23 cellular contexts compared by ENCODE assay signal in genomic region chr9:21580636-21581353, GRCh38.
DNase-seq lines count a peak whose midpoint lies in the region; ATAC-seq and TF ChIP-seq lines count a peak whose summit lies in the region.
"Had no signal": no experiment of that assay in that cellular context is flagged by ENCODE, and none has a peak within 500 bp of the region (broad histone marks: within the 10 kb centered on the region; RNA-seq: fewer than 3 reads in every experiment).

No MANE protein-coding gene starts in this region.

- peaks cover 52% of the 10 kb centered on the region for H3K4me1 ChIP-seq in SJSA1 (replicated peaks)
- H3K4me1 ChIP-seq: upper lobe of right lung had no signal

- intact Hi-C loops in Right ventricle myocardium superior (cut with DNase I): no loop called here

- no peak for TF ChIP-seq CTCF in fibroblast of villous mesenchyme (IDR thresholded peaks at IDR 0.05; ENCODE audit: insufficient read depth, low read depth, low read length)
- no peak for TF ChIP-seq CTCF in type B pancreatic cell (conservative IDR thresholded peaks at IDR 0.05)

- no peaks in the 10 kb centered on the region for H3K9me3 Mint-ChIP-seq in activated naive CD8-positive, alpha-beta T cell (ENCODE audit: low read depth)
- H3K9me3 Mint-ChIP-seq in activated naive CD8-positive, alpha-beta T cell treated with anti-CD3 and anti-CD28 coated beads for 36 hours: no peaks in the 10 kb centered on the region
- no peaks in the 10 kb centered on the region for H3K9me3 Mint-ChIP-seq in type B pancreatic cell
- no peaks in the 10 kb centered on the region for H3K9me3 Mint-ChIP-seq in stimulated activated naive B cell treated with anti-CD40 and anti-IgM and Interleukin-4, amounts not matched to agents 10 μg/mL and 1 μg/mL and 100 μg/mL, for 72 hours
- H3K9me3 Mint-ChIP-seq: activated B cell treated with CpG ODN at 0.5 μM for 24 hours had no signal

- H3K36me3 ChIP-seq in SJSA1: no peaks in the 10 kb centered on the region
- H3K36me3 ChIP-seq: BLaER1, Peyer's patch, upper lobe of right lung had no signal

- H3K4me3 Mint-ChIP-seq in activated naive CD8-positive, alpha-beta T cell: no peak overlapping the region
- H3K4me3 Mint-ChIP-seq in activated naive CD8-positive, alpha-beta T cell treated with anti-CD3 and anti-CD28 coated beads for 36 hours: no peak overlapping the region
- H3K4me3 Mint-ChIP-seq in type B pancreatic cell: no peak overlapping the region
- H3K4me3 Mint-ChIP-seq in stimulated activated naive B cell treated with anti-CD40 and anti-IgM and Interleukin-4, amounts not matched to agents 10 μg/mL and 1 μg/mL and 100 μg/mL, for 72 hours: no peak overlapping the region
- H3K4me3 Mint-ChIP-seq: activated B cell treated with CpG ODN at 0.5 μM for 24 hours had no signal

- peaks cover 2% of the 10 kb centered on the region for H3K36me3 Mint-ChIP-seq in activated naive CD8-positive, alpha-beta T cell
- no peaks in the 10 kb centered on the region for H3K36me3 Mint-ChIP-seq in activated naive CD8-positive, alpha-beta T cell treated with anti-CD3 and anti-CD28 coated beads for 36 hours
- H3K36me3 Mint-ChIP-seq in type B pancreatic cell: no peaks in the 10 kb centered on the region
- H3K36me3 Mint-ChIP-seq in stimulated activated naive B cell treated with anti-CD40 and anti-IgM and Interleukin-4, amounts not matched to agents 10 μg/mL and 1 μg/mL and 100 μg/mL, for 72 hours: no peaks in the 10 kb centered on the region

- no peaks in the 10 kb centered on the region for H3K27me3 Mint-ChIP-seq in activated naive CD8-positive, alpha-beta T cell
- no peaks in the 10 kb centered on the region for H3K27me3 Mint-ChIP-seq in activated naive CD8-positive, alpha-beta T cell treated with anti-CD3 and anti-CD28 coated beads for 36 hours
- H3K27me3 Mint-ChIP-seq in type B pancreatic cell: no peaks in the 10 kb centered on the region
- peaks cover 3 to 4% of the 10 kb centered on the region in 2 donors for H3K27me3 Mint-ChIP-seq in stimulated activated naive B cell treated with anti-CD40 and anti-IgM and Interleukin-4, amounts not matched to agents 10 μg/mL and 1 μg/mL and 100 μg/mL, for 72 hours

- H3K27me3 ChIP-seq in SJSA1 (replicated peaks): no peaks in the 10 kb centered on the region
- H3K27me3 ChIP-seq: BLaER1, Peyer's patch had no signal

- peak overlapping the region; percentile 62 for H3K27ac ChIP-seq in SJSA1
- H3K27ac ChIP-seq: BLaER1, Peyer's patch, upper lobe of right lung had no signal

- H3K4me3 ChIP-seq in SJSA1 (no peak overlapping the region), fibroblast of villous mesenchyme (ENCODE audit: low read depth, low read length) (no peak overlapping the region)
- H3K4me3 ChIP-seq: BLaER1, Peyer's patch, upper lobe of right lung had no signal

- no peaks in the 10 kb centered on the region for H3K9me3 ChIP-seq in SJSA1 (replicated peaks)
- H3K9me3 ChIP-seq: BLaER1, Peyer's patch, upper lobe of right lung had no signal

- no peak for ATAC-seq in stimulated activated naive B cell treated with anti-CD40 and anti-IgM and Interleukin-4, amounts not matched to agents 10 μg/mL and 1 μg/mL and 100 μg/mL, for 72 hours (replicated peaks)
- no peak for ATAC-seq in Right ventricle myocardium superior (ENCODE audit: poor library complexity)
- ATAC-seq: right cardiac atrium, upper lobe of right lung had no signal

- DNase-seq in activated naive CD8-positive, alpha-beta T cell treated with anti-CD3 and anti-CD28 coated beads for 36 hours: no peak
- DNase-seq in SJSA1 (ENCODE audit: low read depth in 1 of 2, low spot score in 2 of 2): peak; percentile 54 to 66
- DNase-seq in fibroblast of villous mesenchyme (ENCODE audit: low read depth): peak; percentile 65
- DNase-seq in type B pancreatic cell (ENCODE audit: extremely low spot score, unreplicated experiment): no peak
- no peak for DNase-seq in stimulated activated naive B cell treated with anti-CD40 and anti-IgM and Interleukin-4, amounts not matched to agents 10 μg/mL and 1 μg/mL and 100 μg/mL, for 72 hours
- no peak for DNase-seq in Right ventricle myocardium superior
- DNase-seq in DMS153 (lab: John Stamatoyannopoulos, UW): no peak
- DNase-seq: activated B cell treated with CpG ODN at 0.5 μM for 24 hours; activated CD4-positive, alpha-beta T cell treated with anti-CD3 and anti-CD28 coated beads, Interleukin-2, amount 50 U/mL, for 48 hours; activated T-cell treated with anti-CD3 and anti-CD28 coated beads, Interleukin-2, amount 50 U/mL, for 1 hour; amygdala; COR-L47; Karpas-422; NCI-H1092 treated with DMSO at 0.1 percent for 48 hours; NCI-H2029 treated with DMSO at 0.1 percent for 48 hours; NCI-H446; nucleus accumbens; Peyer's patch; right cardiac atrium; stimulated activated CD4-positive, alpha-beta T cell treated with anti-CD3 and anti-CD28 coated beads, Interleukin-12 subunit alpha, Interleukin-12 subunit beta, amount 100 ng/mL, for 4 hours; upper lobe of right lung had no signal

- peak overlapping the region; percentile 10 for H3K27ac Mint-ChIP-seq in activated naive CD8-positive, alpha-beta T cell
- no peak overlapping the region for H3K27ac Mint-ChIP-seq in activated naive CD8-positive, alpha-beta T cell treated with anti-CD3 and anti-CD28 coated beads for 36 hours
- peak overlapping the region; percentile 32 for H3K27ac Mint-ChIP-seq in type B pancreatic cell
- no peak overlapping the region for H3K27ac Mint-ChIP-seq in stimulated activated naive B cell treated with anti-CD40 and anti-IgM and Interleukin-4, amounts not matched to agents 10 μg/mL and 1 μg/mL and 100 μg/mL, for 72 hours
- H3K27ac Mint-ChIP-seq: activated B cell treated with CpG ODN at 0.5 μM for 24 hours had no signal

- peaks cover 55% of the 10 kb centered on the region for H3K4me1 Mint-ChIP-seq in activated naive CD8-positive, alpha-beta T cell (ENCODE audit: low read depth)
- H3K4me1 Mint-ChIP-seq in activated naive CD8-positive, alpha-beta T cell treated with anti-CD3 and anti-CD28 coated beads for 36 hours: peaks cover 50% of the 10 kb centered on the region
- H3K4me1 Mint-ChIP-seq in type B pancreatic cell (ENCODE audit: unreplicated experiment): peaks cover 12% of the 10 kb centered on the region
- peaks cover 0 to 5% of the 10 kb centered on the region in 2 donors for H3K4me1 Mint-ChIP-seq in stimulated activated naive B cell treated with anti-CD40 and anti-IgM and Interleukin-4, amounts not matched to agents 10 μg/mL and 1 μg/mL and 100 μg/mL, for 72 hours

Comparison
In these comparisons a context has a peak if more than half of its experiments do, and no peak if none do; other contexts are left out.
1. H3K27ac Mint-ChIP-seq: peak in activated naive CD8-positive, alpha-beta T cell (single experiment) and type B pancreatic cell (single experiment); none in activated naive CD8-positive, alpha-beta T cell treated with anti-CD3 and anti-CD28 coated beads for 36 hours (single experiment) and stimulated activated naive B cell treated with anti-CD40 and anti-IgM and Interleukin-4, amounts not matched to agents 10 μg/mL and 1 μg/mL and 100 μg/mL, for 72 hours (single experiment).
2. DNase-seq: peak in SJSA1 (2 of 2) and fibroblast of villous mesenchyme (single experiment); none in activated naive CD8-positive, alpha-beta T cell treated with anti-CD3 and anti-CD28 coated beads for 36 hours (single experiment), type B pancreatic cell (single experiment), stimulated activated naive B cell treated with anti-CD40 and anti-IgM and Interleukin-4, amounts not matched to agents 10 μg/mL and 1 μg/mL and 100 μg/mL, for 72 hours (single experiment), Right ventricle myocardium superior (single experiment) and DMS153 (single experiment).